Comparison of ENCODE assay signal across 8 cellular contexts in genomic region chr4:75514949-75515612, GRCh38. TPM values are rescaled to one million over a fixed set of nuclear protein-coding genes. Genes with fewer than 3 reads are reported as not detected.
DNase-seq lines count a peak whose midpoint lies in the region; ATAC-seq and TF ChIP-seq lines count a peak whose summit lies in the region.

No MANE protein-coding gene starts in this region.

- H3K9ac ChIP-seq in HUES6 (ENCODE audit: low read length), result peak overlapping the region; percentile 82
- peak overlapping the region; percentile 88 for H3K9ac ChIP-seq in iPS-20b (ENCODE audit: low read depth, low read length)

- peaks cover 38% of the 10 kb centered on the region for H3K4me1 Mint-ChIP-seq in activated naive CD8-positive, alpha-beta T cell treated with anti-CD3 and anti-CD28 coated beads, Interleukin-2, amount 50 U/mL, for 24 hours

- H3K4me3 ChIP-seq in HUES6 (ENCODE audit: low read depth, low read length) (peak overlapping the region; percentile 84), iPS-20b (ENCODE audit: low read length) (peak overlapping the region; percentile 86), suprapubic skin (peak overlapping the region; percentile 90)

- H3K27me3 ChIP-seq in HUES6 (ENCODE audit: control insufficient read depth, insufficient read depth, low read length) (no peaks in the 10 kb centered on the region), iPS-20b (ENCODE audit: insufficient read depth, low read length) (no peaks in the 10 kb centered on the region), suprapubic skin (no peaks in the 10 kb centered on the region)

- H3K27me3 Mint-ChIP-seq in activated naive CD8-positive, alpha-beta T cell treated with anti-CD3 and anti-CD28 coated beads, Interleukin-2, amount 50 U/mL, for 24 hours, result no peaks in the 10 kb centered on the region

- H3K36me3 ChIP-seq in HUES6 (ENCODE audit: control insufficient read depth, insufficient read depth, low read length) (peaks cover 25% of the 10 kb centered on the region), iPS-20b (ENCODE audit: insufficient read depth, low read depth, low read length) (peaks cover 33% of the 10 kb centered on the region), suprapubic skin (peaks cover 11% of the 10 kb centered on the region)

- H3K27ac ChIP-seq in 22Rv1, result peak overlapping the region; percentile 94
- H3K27ac ChIP-seq in HUES6 (ENCODE audit: low read depth, low read length), result peak overlapping the region; percentile 33; the same call in 1 of the 2 replicates
- no peak overlapping the region for H3K27ac ChIP-seq in iPS-20b (ENCODE audit: low read length)
- peak overlapping the region; percentile 98 for H3K27ac ChIP-seq in suprapubic skin

- TF ChIP-seq EP300 in suprapubic skin (IDR thresholded peaks at IDR 0.05), result no peak

- TF ChIP-seq CTCF in 22Rv1 (IDR thresholded peaks at IDR 0.05) (no peak), suprapubic skin (IDR thresholded peaks at IDR 0.05) (no peak)

- peak overlapping the region; percentile 95 for H3K27ac Mint-ChIP-seq in activated naive CD8-positive, alpha-beta T cell treated with anti-CD3 and anti-CD28 coated beads, Interleukin-2, amount 50 U/mL, for 24 hours

- 40% methylated on average over 9 of the region's 9 CpGs for WGBS in suprapubic skin

- H3K9me3 Mint-ChIP-seq in activated naive CD8-positive, alpha-beta T cell treated with anti-CD3 and anti-CD28 coated beads, Interleukin-2, amount 50 U/mL, for 24 hours, result peaks cover 1% of the 10 kb centered on the region

- peak; percentile 1 for ATAC-seq in GM18498 (IDR thresholded peaks at IDR 0.05; ENCODE audit: unreplicated experiment)
- no peak for ATAC-seq in activated naive CD8-positive, alpha-beta T cell treated with anti-CD3 and anti-CD28 coated beads, Interleukin-2, amount 50 U/mL, for 24 hours

- no peaks in the 10 kb centered on the region; the same call in 1 of the 2 replicates for H3K9me3 ChIP-seq in HUES6 (ENCODE audit: control insufficient read depth, insufficient read depth, low read depth, low read length)
- no peaks in the 10 kb centered on the region for H3K9me3 ChIP-seq in iPS-20b (ENCODE audit: insufficient read depth, low read depth, low read length)
- H3K9me3 ChIP-seq in suprapubic skin, result no peaks in the 10 kb centered on the region

- H3K36me3 Mint-ChIP-seq in activated naive CD8-positive, alpha-beta T cell treated with anti-CD3 and anti-CD28 coated beads, Interleukin-2, amount 50 U/mL, for 24 hours (ENCODE audit: low read depth), result peaks cover 32% of the 10 kb centered on the region

- H3K4me1 ChIP-seq in HUES6 (ENCODE audit: control insufficient read depth, insufficient read depth, low read length) (peaks cover 18% of the 10 kb centered on the region), iPS-20b (ENCODE audit: insufficient read depth, low read length) (peaks cover 13% of the 10 kb centered on the region), suprapubic skin (peaks cover 50% of the 10 kb centered on the region)

- no peak overlapping the region for H3K4me3 Mint-ChIP-seq in activated naive CD8-positive, alpha-beta T cell treated with anti-CD3 and anti-CD28 coated beads, Interleukin-2, amount 50 U/mL, for 24 hours

- TF ChIP-seq POLR2A in suprapubic skin (IDR thresholded peaks at IDR 0.05), result no peak

- peak; percentile 3 for DNase-seq in activated naive CD8-positive, alpha-beta T cell treated with anti-CD3 and anti-CD28 coated beads, Interleukin-2, amount 50 U/mL, for 24 hours
- DNase-seq in suprapubic skin (ENCODE audit: low spot score in 2 of 2) (no peak), NCI-H1930 (lab: John Stamatoyannopoulos, UW) (no peak), HUDEP-2 (lab: John Stamatoyannopoulos, UW; ENCODE audit: unreplicated experiment in 76 of 76) (no peak)

RNA-seq across cellular contexts. Expression of gene THAP6, which starts 0.8 kb away (rescaled TPM):
- 10 to 100 TPM; 13.0 to 45.0 (median 17.0) TPM for total RNA-seq in suprapubic skin

RNA-seq across cellular contexts. Expression of gene RCHY1, which starts 0.9 kb away (rescaled TPM):
- 10 to 100 TPM; 11.4 to 24.2 (median 20.6) TPM for total RNA-seq in suprapubic skin

RNA-seq across cellular contexts. Expression of gene ODAPH, which starts 40.8 kb away (rescaled TPM):
- total RNA-seq in suprapubic skin, result under 1 TPM in 1 of 4 donors, not detected in 3; 0.56 TPM
